ENCODE assay signal across 20 cellular contexts in genomic region chr2:188518391-188518790, GRCh38.
A peak's percentile ranks its signal among the peaks of the same experiment; 100 is the strongest.
DNase-seq lines count a peak whose midpoint lies in the region; ATAC-seq and TF ChIP-seq lines count a peak whose summit lies in the region.
"Had no signal": no experiment of that assay in that cellular context is flagged by ENCODE, and none has a peak within 500 bp of the region (broad histone marks: within the 10 kb centered on the region; RNA-seq: fewer than 3 reads in every experiment).

No MANE protein-coding gene starts in this region.

- H3F3A ChIP-seq in smooth muscle cell (ENCODE audit: low read depth), result peaks cover 21% of the 10 kb centered on the region
- H3F3A ChIP-seq in MM.1S (ENCODE audit: insufficient read depth, low read length), result no peaks in the 10 kb centered on the region

- H2AFZ ChIP-seq in smooth muscle cell (ENCODE audit: low read depth) (no peak overlapping the region), MM.1S (ENCODE audit: low read length) (no peak overlapping the region)

- 0% methylated on average over 1 of the region's 1 CpG for WGBS in smooth muscle cell (ENCODE audit: low lambda C conversion rate)

- H3K4me3 ChIP-seq in adipocyte (ENCODE audit: low read length), result no peak overlapping the region
- no peak overlapping the region for H3K4me3 ChIP-seq in foreskin fibroblast (ENCODE audit: low read depth in 1 of 2, low read length in 2 of 2)
- peak overlapping the region; percentile 18 for H3K4me3 ChIP-seq in smooth muscle cell
- H3K4me3 ChIP-seq in MM.1S (ENCODE audit: low read length), result no peak overlapping the region
- H3K4me3 ChIP-seq: GM12878, K562, pancreas, tibial nerve had no signal

- H3K27me3 ChIP-seq in adipocyte (replicated peaks; ENCODE audit: control insufficient read depth, insufficient read depth, low read length) (no peaks in the 10 kb centered on the region), smooth muscle cell (ENCODE audit: low read depth) (no peaks in the 10 kb centered on the region), MM.1S (replicated peaks; ENCODE audit: insufficient read depth, low read length) (no peaks in the 10 kb centered on the region)
- H3K27me3 ChIP-seq: pancreas, tibial nerve had no signal

- peaks cover 46% of the 10 kb centered on the region for H3K79me2 ChIP-seq in smooth muscle cell (ENCODE audit: low read depth)
- H3K79me2 ChIP-seq in MM.1S (ENCODE audit: low read length), result no peaks in the 10 kb centered on the region

- peak overlapping the region; percentile 51 for H3K4me3 Mint-ChIP-seq in HFFc6
- H3K4me3 Mint-ChIP-seq: activated naive CD8-positive, alpha-beta T cell treated with anti-CD3 and anti-CD28 coated beads, Interleukin-2, amount 10 ng/mL, durations not matched to agents 7 days and 5 days; stimulated activated naive B cell treated with anti-CD40 and anti-IgM and Interleukin-4, amounts not matched to agents 10 μg/mL and 1 μg/mL and 100 μg/mL, for 72 hours had no signal

- peaks cover 9% of the 10 kb centered on the region for H3K36me3 Mint-ChIP-seq in HFFc6 (ENCODE audit: low read depth)
- H3K36me3 Mint-ChIP-seq: activated naive CD8-positive, alpha-beta T cell treated with anti-CD3 and anti-CD28 coated beads, Interleukin-2, amount 10 ng/mL, durations not matched to agents 7 days and 5 days; stimulated activated naive B cell treated with anti-CD40 and anti-IgM and Interleukin-4, amounts not matched to agents 10 μg/mL and 1 μg/mL and 100 μg/mL, for 72 hours had no signal

- H3K27ac ChIP-seq in smooth muscle cell (ENCODE audit: low read depth) (peak overlapping the region; percentile 83), MM.1S (ENCODE audit: low read length) (no peak overlapping the region)
- H3K27ac ChIP-seq: pancreas, tibial nerve had no signal

- H3K9me2 ChIP-seq in MM.1S (replicated peaks; ENCODE audit: insufficient read depth, low read length), result no peaks in the 10 kb centered on the region

- H3K4me2 ChIP-seq in smooth muscle cell, result peak overlapping the region; percentile 83
- H3K4me2 ChIP-seq in MM.1S (ENCODE audit: low read depth, low read length), result no peak overlapping the region

- H3K27ac Mint-ChIP-seq in HFFc6, result peak overlapping the region; percentile 75
- H3K27ac Mint-ChIP-seq: activated naive CD8-positive, alpha-beta T cell treated with anti-CD3 and anti-CD28 coated beads, Interleukin-2, amount 10 ng/mL, durations not matched to agents 7 days and 5 days; stimulated activated naive B cell treated with anti-CD40 and anti-IgM and Interleukin-4, amounts not matched to agents 10 μg/mL and 1 μg/mL and 100 μg/mL, for 72 hours had no signal

- no peaks in the 10 kb centered on the region for H4K20me1 ChIP-seq in smooth muscle cell (ENCODE audit: low read depth)
- H4K20me1 ChIP-seq in MM.1S (ENCODE audit: insufficient read depth, low read length), result no peaks in the 10 kb centered on the region

- TF ChIP-seq CTCF in HFFc6 (IDR thresholded peaks at IDR 0.05) (no peak), foreskin fibroblast (IDR thresholded peaks at IDR 0.05; ENCODE audit: low read depth, low read length) (no peak), smooth muscle cell (IDR thresholded peaks at IDR 0.05; ENCODE audit: borderline replicate concordance, insufficient read depth, poor library complexity, severe bottlenecking) (no peak), MM.1S (IDR thresholded peaks at IDR 0.05; ENCODE audit: low read length) (no peak)

- H3K4me1 Mint-ChIP-seq in HFFc6 (ENCODE audit: low read depth), result peaks cover 37% of the 10 kb centered on the region
- H3K4me1 Mint-ChIP-seq: activated naive CD8-positive, alpha-beta T cell treated with anti-CD3 and anti-CD28 coated beads, Interleukin-2, amount 10 ng/mL, durations not matched to agents 7 days and 5 days; stimulated activated naive B cell treated with anti-CD40 and anti-IgM and Interleukin-4, amounts not matched to agents 10 μg/mL and 1 μg/mL and 100 μg/mL, for 72 hours had no signal

- no peaks in the 10 kb centered on the region for H3K36me3 ChIP-seq in adipocyte (ENCODE audit: control insufficient read depth, insufficient read depth, low read length, severe bottlenecking)
- no peaks in the 10 kb centered on the region for H3K36me3 ChIP-seq in smooth muscle cell (ENCODE audit: low read depth)
- no peaks in the 10 kb centered on the region for H3K36me3 ChIP-seq in MM.1S (replicated peaks; ENCODE audit: insufficient read depth, low read length)
- H3K36me3 ChIP-seq: pancreas, tibial nerve had no signal

- no peak for ATAC-seq in HG03280 (IDR thresholded peaks at IDR 0.05; ENCODE audit: unreplicated experiment)
- ATAC-seq: GM12878; K562; pancreas; stimulated activated naive B cell treated with anti-CD40 and anti-IgM and Interleukin-4, amounts not matched to agents 10 μg/mL and 1 μg/mL and 100 μg/mL, for 72 hours had no signal

- DNase-seq in HFFc6 (peak; percentile 37), adipocyte (ENCODE audit: low read depth) (peak; percentile 24), foreskin fibroblast (peak; percentile 53 to 73), smooth muscle cell (lab: John Stamatoyannopoulos, UW; ENCODE audit: unreplicated experiment) (no peak), activated T-cell treated with anti-CD3 and anti-CD28 coated beads for 4 hours (no peak), NCI-H748 treated with DMSO at 0.1 percent for 48 hours (lab: John Stamatoyannopoulos, UW) (no peak), MM.1S (no peak)
- DNase-seq: activated naive CD8-positive, alpha-beta T cell treated with anti-CD3 and anti-CD28 coated beads, Interleukin-2, amount 10 ng/mL, durations not matched to agents 7 days and 5 days; activated T-cell treated with anti-CD3 and anti-CD28 coated beads, Interleukin-2, amount 50 U/mL, for 1 hour; DND-41; NCI-H1105 treated with DMSO at 0.1 percent for 48 hours; NK-92 treated with Interleukin-12 subunit alpha and Interleukin-12 subunit beta, amount 100 ng/mL, for 24 hours; pancreas; SHP77; small intestine; stimulated activated naive B cell treated with anti-CD40 and anti-IgM and Interleukin-4, amounts not matched to agents 10 μg/mL and 1 μg/mL and 100 μg/mL, for 72 hours had no signal

- peaks cover 1% of the 10 kb centered on the region for H3K27me3 Mint-ChIP-seq in HFFc6 (ENCODE audit: insufficient read depth)
- H3K27me3 Mint-ChIP-seq: stimulated activated naive B cell treated with anti-CD40 and anti-IgM and Interleukin-4, amounts not matched to agents 10 μg/mL and 1 μg/mL and 100 μg/mL, for 72 hours had no signal

- H3K9me3 Mint-ChIP-seq in HFFc6, result no peaks in the 10 kb centered on the region
- H3K9me3 Mint-ChIP-seq: activated naive CD8-positive, alpha-beta T cell treated with anti-CD3 and anti-CD28 coated beads, Interleukin-2, amount 10 ng/mL, durations not matched to agents 7 days and 5 days; stimulated activated naive B cell treated with anti-CD40 and anti-IgM and Interleukin-4, amounts not matched to agents 10 μg/mL and 1 μg/mL and 100 μg/mL, for 72 hours had no signal

- H3K9me3 ChIP-seq in adipocyte (ENCODE audit: control insufficient read depth, low read length) (no peaks in the 10 kb centered on the region), smooth muscle cell (replicated peaks; ENCODE audit: low read depth) (no peaks in the 10 kb centered on the region), MM.1S (replicated peaks; ENCODE audit: insufficient read depth, low read length) (no peaks in the 10 kb centered on the region)
- H3K9me3 ChIP-seq: pancreas, tibial nerve had no signal

- H3K9ac ChIP-seq in adipocyte (ENCODE audit: low read length), result no peak overlapping the region
- no peak overlapping the region for H3K9ac ChIP-seq in smooth muscle cell (ENCODE audit: low read depth)
- no peak overlapping the region for H3K9ac ChIP-seq in MM.1S (ENCODE audit: low read length)

- H3K4me1 ChIP-seq in adipocyte (ENCODE audit: control insufficient read depth, insufficient read depth, low read length), result peaks cover 15% of the 10 kb centered on the region
- H3K4me1 ChIP-seq in smooth muscle cell (ENCODE audit: low read depth), result peaks cover 21% of the 10 kb centered on the region
- no peaks in the 10 kb centered on the region for H3K4me1 ChIP-seq in MM.1S (ENCODE audit: low read length)
- H3K4me1 ChIP-seq: pancreas had no signal

Comparison
In these comparisons a context has a peak if more than half of its experiments do, and no peak if none do; other contexts are left out.
1. DNase-seq: peak in HFFc6 (single experiment), adipocyte (single experiment) and foreskin fibroblast (2 of 2); none in smooth muscle cell (single experiment), activated T-cell treated with anti-CD3 and anti-CD28 coated beads for 4 hours (single experiment), NCI-H748 treated with DMSO at 0.1 percent for 48 hours (single experiment) and MM.1S (single experiment).